In genomic region chr17:75130059-75130631, GRCh38 we compare ENCODE assay signal across 6 cellular contexts. TPM values are rescaled to one million over a fixed set of nuclear protein-coding genes. Genes with fewer than 3 reads are reported as not detected.
DNase-seq lines count a peak whose midpoint lies in the region; ATAC-seq and TF ChIP-seq lines count a peak whose summit lies in the region.

No MANE protein-coding gene starts in this region.

- H3K27ac Mint-ChIP-seq in Caco-2 (ENCODE audit: unreplicated experiment) (peak overlapping the region; percentile 91), WTC11 (peak overlapping the region; percentile 87)

- H3K4me1 ChIP-seq in Caco-2 (peaks cover 20% of the 10 kb centered on the region), mesodermal cell (ENCODE audit: control insufficient read depth, insufficient read depth, low read length, poor library complexity, severe bottlenecking) (peaks cover 12% of the 10 kb centered on the region)

- no peak for DNase-seq in Caco-2
- no peak for DNase-seq in WTC11 (ENCODE audit: low spot score)
- DNase-seq in kidney tubule cell (ENCODE audit: low spot score) = no peak
- DNase-seq in ecto neural progenitor cell (ENCODE audit: low spot score) = no peak

- POLR2A ChIA-PET in Caco-2 (lab: Charles Lee) = no interaction called here
- POLR2A ChIA-PET in WTC11 (lab: Charles Lee) = interaction anchor here (1.0 to 2.1 kb wide), 4 partner anchors 16 to 53 kb away, joined by 3 to 8 read pairs (median 4); partner anchors contain the start of gene ARMC7

- BruUV-seq in Caco-2 (replicated peaks; lab: Mats Ljungman, UMichigan) = no TSS peak

- no peak for ATAC-seq in WTC11
- no peak for ATAC-seq in HG02678 (IDR thresholded peaks at IDR 0.05; ENCODE audit: unreplicated experiment)

- H3K9me3 ChIP-seq in Caco-2 (no peaks in the 10 kb centered on the region), mesodermal cell (ENCODE audit: control insufficient read depth, low read length) (no peaks in the 10 kb centered on the region)

- no peaks in the 10 kb centered on the region for H3K27me3 ChIP-seq in Caco-2 (replicated peaks; ENCODE audit: control insufficient read depth, insufficient read depth, low read length)

- H3K9me3 Mint-ChIP-seq in Caco-2 (ENCODE audit: unreplicated experiment) (no peaks in the 10 kb centered on the region), WTC11 (no peaks in the 10 kb centered on the region)

- H3K36me3 Mint-ChIP-seq in Caco-2 (ENCODE audit: insufficient read depth, unreplicated experiment) = peaks cover 73% of the 10 kb centered on the region
- H3K36me3 Mint-ChIP-seq in WTC11 = peaks cover 14% of the 10 kb centered on the region

- H3K4me3 ChIP-seq in Caco-2 (ENCODE audit: low read depth, low read length) (peak overlapping the region; percentile 85), mesodermal cell (ENCODE audit: extremely low read depth, insufficient read depth, low read length, poor library complexity, severe bottlenecking) (peak overlapping the region; percentile 86)

- peaks cover 12% of the 10 kb centered on the region for H3K4me1 Mint-ChIP-seq in Caco-2 (ENCODE audit: low read depth, unreplicated experiment)
- H3K4me1 Mint-ChIP-seq in WTC11 = peaks cover 27% of the 10 kb centered on the region

- TF ChIP-seq CTCF in Caco-2 (IDR thresholded peaks at IDR 0.05; ENCODE audit: insufficient read depth in 1 of 2, low read depth in 1 of 2, low read length in 1 of 2, severe bottlenecking in 1 of 2, unreplicated experiment in 1 of 2) = no peak
- TF ChIP-seq CTCF in WTC11 (IDR thresholded peaks at IDR 0.05) = no peak

- CTCF ChIA-PET in Caco-2 (lab: Charles Lee) (interaction anchor here (1.3 to 3.7 kb wide), 4 partner anchors 16 to 70 kb away, joined by 3 to 30 read pairs (median 12); partner anchors contain the start of genes ARMC7 and SLC16A5), WTC11 (lab: Charles Lee) (interaction anchor here (0.6 to 7.3 kb wide), 13 partner anchors 12 to 169 kb away, joined by 3 to 84 read pairs (median 7); partner anchors contain the start of genes ARMC7, JPT1 and SLC16A5)

- 85 to 90% methylated on average over 24 of the region's 24 CpGs for WGBS in mesodermal cell (ENCODE audit: insufficient coverage in 2 of 2), 2 experiments

- H3K27me3 Mint-ChIP-seq in Caco-2 (ENCODE audit: insufficient read depth, unreplicated experiment) (no peaks in the 10 kb centered on the region), WTC11 (ENCODE audit: low read depth) (no peaks in the 10 kb centered on the region)

- intact Hi-C loops in Caco-2 (cut with micrococcal nuclease; ENCODE audit: unreplicated experiment) = loop anchor here (2.0 to 5.0 kb wide), 2 partner anchors 25 to 72 kb away; partner anchors contain the start of gene JPT1

- H3K4me3 Mint-ChIP-seq in Caco-2 (ENCODE audit: unreplicated experiment) (peak overlapping the region; percentile 93), WTC11 (peak overlapping the region; percentile 84)

- H3K27ac ChIP-seq in mesodermal cell (ENCODE audit: low read depth, low read length, severe bottlenecking) = no peak overlapping the region

- H3K36me3 ChIP-seq in Caco-2 (ENCODE audit: control insufficient read depth, insufficient read depth, low read length) = peaks cover 4% of the 10 kb centered on the region
- peaks cover 26% of the 10 kb centered on the region for H3K36me3 ChIP-seq in mesodermal cell (ENCODE audit: control insufficient read depth, insufficient read depth, low read length)

TF ChIP-seq in WTC11, 78 proteins besides CTCF, POLR2A, EP300 and RAD21 (continues in another document):
- no peak for TF ChIP-seq ZNF138 (CRISPR knock-in tag; conservative IDR thresholded peaks at IDR 0.05)
- TF ChIP-seq SOX15 (CRISPR knock-in tag; IDR thresholded peaks at IDR 0.05) = no peak
- TF ChIP-seq ZNF512 (CRISPR knock-in tag; IDR thresholded peaks at IDR 0.05; ENCODE audit: borderline replicate concordance) = no peak
- TF ChIP-seq SMAD4 (CRISPR knock-in tag; IDR thresholded peaks at IDR 0.05) = no peak
- TF ChIP-seq MLX (CRISPR knock-in tag; IDR thresholded peaks at IDR 0.05) = no peak
- no peak for TF ChIP-seq ZBTB43 (CRISPR knock-in tag; IDR thresholded peaks at IDR 0.05)
- TF ChIP-seq ZNF396 (CRISPR knock-in tag; IDR thresholded peaks at IDR 0.05; ENCODE audit: borderline replicate concordance) = no peak
- no peak for TF ChIP-seq PRRX2 (CRISPR knock-in tag; IDR thresholded peaks at IDR 0.05)
- no peak for TF ChIP-seq ZNF425 (CRISPR knock-in tag; conservative IDR thresholded peaks at IDR 0.05)
- TF ChIP-seq E2F4 (CRISPR knock-in tag; IDR thresholded peaks at IDR 0.05; ENCODE audit: borderline replicate concordance, low read depth) = no peak

RNA-seq across cellular contexts. Expression of gene NT5C, which starts 1.4 kb away (rescaled TPM):
- total RNA-seq in Caco-2 (2022) (59.3 and 68.4 TPM in 2 replicates), WTC11 (2021) (91.0 to 102 TPM (median 96.9 TPM) in 3 replicates)
- 51.3 TPM for polyA plus RNA-seq in mesodermal cell (2013, experiment 1 of 2)
- polyA plus RNA-seq in mesodermal cell (2013, experiment 2 of 2) = 43.2 TPM

RNA-seq across cellular contexts. Expression of gene ARMC7, which starts 20.4 kb away (rescaled TPM):
- total RNA-seq in Caco-2 (2022) (23.6 and 26.0 TPM in 2 replicates), WTC11 (2021) (13.2 to 15.9 TPM (median 14.8 TPM) in 3 replicates)
- polyA plus RNA-seq in mesodermal cell (2013, experiment 1 of 2) = 10.1 TPM
- polyA plus RNA-seq in mesodermal cell (2013, experiment 2 of 2) = 10.2 TPM

RNA-seq across cellular contexts. Expression of gene JPT1, which starts 24.2 kb away (rescaled TPM):
- total RNA-seq in Caco-2 (2022) (210 and 244 TPM in 2 replicates), WTC11 (2021) (289 to 341 TPM (median 300 TPM) in 3 replicates)
- polyA plus RNA-seq in mesodermal cell (2013, experiment 1 of 2) = 232 TPM
- 214 TPM for polyA plus RNA-seq in mesodermal cell (2013, experiment 2 of 2)

RNA-seq across cellular contexts. Expression of gene SLC16A5, which starts 42.4 kb away (rescaled TPM):
- total RNA-seq in Caco-2 (2022) = 27.7 and 33.8 TPM in 2 replicates
- 32.4 to 33.5 TPM (median 33.1 TPM) in 3 replicates for total RNA-seq in WTC11 (2021)
- 20.1 TPM for polyA plus RNA-seq in mesodermal cell (2013, experiment 1 of 2)
- 19.1 TPM for polyA plus RNA-seq in mesodermal cell (2013, experiment 2 of 2)

RNA-seq across cellular contexts. Expression of gene SUMO2, which starts 52.6 kb away (rescaled TPM):
- total RNA-seq in Caco-2 (2022) = 675 and 693 TPM in 2 replicates
- total RNA-seq in WTC11 (2021) = 650 to 764 TPM (median 757 TPM) in 3 replicates
- 545 TPM for polyA plus RNA-seq in mesodermal cell (2013, experiment 1 of 2)
- 540 TPM for polyA plus RNA-seq in mesodermal cell (2013, experiment 2 of 2)
